26 cellular contexts compared by ENCODE assay signal in genomic region chr12:3712209-3712992, GRCh38. TPM values are rescaled to one million over a fixed set of nuclear protein-coding genes. Genes with fewer than 3 reads are reported as not detected.
DNase-seq lines count a peak whose midpoint lies in the region; ATAC-seq and TF ChIP-seq lines count a peak whose summit lies in the region.
"Had no signal": no experiment of that assay in that cellular context is flagged by ENCODE, and none has a peak within 500 bp of the region (broad histone marks: within the 10 kb centered on the region; RNA-seq: fewer than 3 reads in every experiment).

No MANE protein-coding gene starts in this region.

- H3K27ac Mint-ChIP-seq in effector memory CD8-positive, alpha-beta T cell: no peak overlapping the region
- H3K27ac Mint-ChIP-seq: T-helper 2 cell treated with Interferon-gamma antibody and Interleukin-4, amounts not matched to agents 5 μg/mL and 100 μg/mL, for 36 hours had no signal

- H3K4me3 Mint-ChIP-seq in effector memory CD8-positive, alpha-beta T cell: no peak overlapping the region
- H3K4me3 Mint-ChIP-seq: neural progenitor cell; T-helper 2 cell treated with Interferon-gamma antibody and Interleukin-4, amounts not matched to agents 5 μg/mL and 100 μg/mL, for 36 hours had no signal

- H3K36me3 ChIP-seq in A673 (ENCODE audit: insufficient read depth, low read length, poor library complexity, severe bottlenecking) (no peaks in the 10 kb centered on the region), tibial nerve (no peaks in the 10 kb centered on the region)
- H3K36me3 ChIP-seq: heart left ventricle, lower lobe of right lung, neural progenitor cell, right lobe of liver had no signal

- TF ChIP-seq EP300 in tibial nerve (IDR thresholded peaks at IDR 0.05): no peak

- no peaks in the 10 kb centered on the region for H3K9me3 Mint-ChIP-seq in effector memory CD8-positive, alpha-beta T cell
- H3K9me3 Mint-ChIP-seq: neural progenitor cell; T-helper 2 cell treated with Interferon-gamma antibody and Interleukin-4, amounts not matched to agents 5 μg/mL and 100 μg/mL, for 36 hours had no signal

- no peak for ATAC-seq in HG03378 (IDR thresholded peaks at IDR 0.05; ENCODE audit: unreplicated experiment)
- no peak for ATAC-seq in effector memory CD8-positive, alpha-beta T cell (replicated peaks)
- ATAC-seq: heart left ventricle, lower lobe of right lung had no signal

- H3K4me3 ChIP-seq in A673 (ENCODE audit: low read depth, low read length, poor library complexity, severe bottlenecking): no peak overlapping the region
- H3K4me3 ChIP-seq in tibial nerve: no peak overlapping the region
- H3K4me3 ChIP-seq: BLaER1 treated with 17β-estradiol and CSF1 and Interleukin-3, amounts not matched to agents 10 nM and 100 nM; heart left ventricle; lower lobe of right lung; neural progenitor cell; right lobe of liver; testis had no signal

- no peak overlapping the region for H3K27ac ChIP-seq in A673 (ENCODE audit: low read depth, low read length, poor library complexity, severe bottlenecking)
- no peak overlapping the region for H3K27ac ChIP-seq in tibial nerve
- H3K27ac ChIP-seq: heart left ventricle, lower lobe of right lung, neural progenitor cell, right lobe of liver, testis had no signal

- BruUV-seq in A673 (replicated peaks; lab: Mats Ljungman, UMichigan): no TSS peak

- peaks cover 12 to 14% of the 10 kb centered on the region in 2 donors for H3K4me1 Mint-ChIP-seq in effector memory CD8-positive, alpha-beta T cell (ENCODE audit: low read depth in 2 of 2)

- 67 to 68% methylated on average over 3 of the region's 3 CpGs for WGBS in tibial nerve, 2 donors

- H3K36me3 Mint-ChIP-seq in effector memory CD8-positive, alpha-beta T cell (ENCODE audit: insufficient read depth): peaks cover 8% of the 10 kb centered on the region
- H3K36me3 Mint-ChIP-seq: neural progenitor cell had no signal

- H3K4me1 ChIP-seq in A673 (ENCODE audit: insufficient read depth, low read length, poor library complexity, severe bottlenecking) (peaks cover 35% of the 10 kb centered on the region), tibial nerve (no peaks in the 10 kb centered on the region)
- H3K4me1 ChIP-seq: Caco-2, heart left ventricle, lower lobe of right lung, right lobe of liver, testis had no signal

- H3K9me3 ChIP-seq in A673 (ENCODE audit: low read depth, low read length, poor library complexity, severe bottlenecking) (no peaks in the 10 kb centered on the region), tibial nerve (no peaks in the 10 kb centered on the region)
- H3K9me3 ChIP-seq: BLaER1 treated with 17β-estradiol and CSF1 and Interleukin-3, amounts not matched to agents 10 nM and 100 nM; Caco-2; heart left ventricle; lower lobe of right lung; right lobe of liver; testis had no signal

- TF ChIP-seq POLR2A in tibial nerve (IDR thresholded peaks at IDR 0.05): no peak

- H3K27me3 ChIP-seq in A673 (replicated peaks; ENCODE audit: insufficient read depth, low read depth, low read length, poor library complexity) (peaks cover 77% of the 10 kb centered on the region), tibial nerve (no peaks in the 10 kb centered on the region)
- H3K27me3 ChIP-seq: BLaER1 treated with 17β-estradiol and CSF1 and Interleukin-3, amounts not matched to agents 10 nM and 100 nM; heart left ventricle; neural progenitor cell; right lobe of liver; testis had no signal

- H3K27me3 Mint-ChIP-seq in effector memory CD8-positive, alpha-beta T cell: no peaks in the 10 kb centered on the region

- POLR2A ChIA-PET in A673 (lab: Charles Lee; ENCODE audit: low non-redundant PET): no interaction called here

- no peak for TF ChIP-seq CTCF in A673 (conservative IDR thresholded peaks at IDR 0.05; ENCODE audit: low read depth, low read length)
- TF ChIP-seq CTCF in tibial nerve (IDR thresholded peaks at IDR 0.05): no peak

- CTCF ChIA-PET in A673 (lab: Charles Lee): no interaction called here

- intact Hi-C loops in A673 (cut with micrococcal nuclease; ENCODE audit: unreplicated experiment): no loop called here

- DNase-seq in A673 (ENCODE audit: low spot score) (peak; percentile 78), DMS 273 treated with DMSO at 0.1 percent for 48 hours (lab: John Stamatoyannopoulos, UW) (peak; percentile 92), NCI-H446 treated with DMSO at 0.1 percent for 48 hours (lab: John Stamatoyannopoulos, UW) (peak; percentile 23), fibroblast of peridontal ligament (ENCODE audit: extremely low read depth) (peak; percentile 45), tibial nerve (ENCODE audit: low spot score in 2 of 2) (no peak), mucosa of gallbladder (ENCODE audit: low spot score) (no peak)
- DNase-seq in effector memory CD8-positive, alpha-beta T cell: no peak
- DNase-seq: activated CD4-positive, alpha-beta T cell treated with anti-CD3 and anti-CD28 coated beads for 48 hours; activated naive CD4-positive, alpha-beta T cell treated with Interleukin-2 at 50 U/mL for 16 hours; activated T-cell treated with anti-CD3 and anti-CD28 coated beads, Interleukin-2, amount 50 U/mL, for 48 hours; Caco-2; DND-41; foreskin fibroblast; heart left ventricle; KG1; kidney glomerular epithelial cell; lower lobe of right lung; right lobe of liver; SHP77; stimulated activated CD4-positive, alpha-beta T cell treated with anti-CD3 and anti-CD28 coated beads, Interleukin-4, amount 100 ng/mL, for 4 hours; stimulated activated naive CD4-positive, alpha-beta T cell; testis had no signal

RNA-seq across cellular contexts. Expression of gene CRACR2A, which starts 40.5 kb away (rescaled TPM):
- total RNA-seq in A673 (2021): 0.13 TPM in 1 of 2 replicates, not detected in the other
- 1 to 10 TPM; 2.6 to 6.3 (median 4.2) TPM for total RNA-seq in tibial nerve
- 5.3 TPM for total RNA-seq in mucosa of gallbladder

Comparison
In these comparisons a context has a peak if more than half of its experiments do, and no peak if none do; other contexts are left out.
1. DNase-seq: peak in A673 (single experiment), DMS 273 treated with DMSO at 0.1 percent for 48 hours (single experiment), NCI-H446 treated with DMSO at 0.1 percent for 48 hours (single experiment) and fibroblast of peridontal ligament (single experiment); none in effector memory CD8-positive, alpha-beta T cell (0 of 3), tibial nerve (0 of 2) and mucosa of gallbladder (single experiment).